Comparison of ENCODE assay signal across 8 cellular contexts in the genomic region with DNA sequence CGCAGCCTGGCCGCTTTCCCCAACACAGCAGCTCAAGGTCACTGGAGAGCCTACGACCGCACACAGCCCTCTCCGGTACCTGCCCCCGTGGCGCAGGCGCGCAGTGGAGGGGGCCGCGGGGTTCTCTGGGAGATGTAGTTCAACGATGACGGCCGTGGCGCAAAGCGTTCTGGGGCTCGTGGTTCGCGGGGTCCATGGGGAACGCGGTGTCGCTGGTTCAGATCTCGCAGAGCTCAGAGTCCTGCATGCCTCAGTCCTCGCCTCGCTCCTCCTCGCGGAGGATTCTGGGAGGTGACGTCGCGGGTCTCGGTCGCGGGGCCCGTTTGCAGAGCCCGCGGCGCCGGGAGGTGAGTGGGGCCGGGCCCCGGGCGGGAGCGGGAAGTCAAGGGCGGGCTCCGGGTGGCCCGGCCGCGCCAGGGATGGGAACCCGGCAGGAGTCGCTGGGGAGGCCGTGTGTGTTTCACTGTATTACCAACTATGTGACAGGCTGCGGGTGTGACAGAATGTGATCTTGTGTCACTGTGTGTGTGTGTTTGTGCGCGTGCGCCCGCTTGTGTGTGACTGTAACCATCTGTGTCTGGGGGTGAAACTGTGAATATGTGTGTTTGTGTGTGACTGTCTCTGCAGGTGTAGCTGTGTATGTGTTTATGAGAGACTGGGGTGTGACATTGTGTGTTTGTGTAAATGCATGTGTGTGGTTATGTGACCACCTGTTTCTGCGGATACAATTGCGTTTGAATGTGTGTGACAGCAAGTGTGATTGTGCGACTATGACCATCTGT. TPM values are rescaled to one million over a fixed set of nuclear protein-coding genes. Genes with fewer than 3 reads are reported as not detected.
A peak's percentile ranks its signal among the peaks of the same experiment; 100 is the strongest.
DNase-seq lines count a peak whose midpoint lies in the region; TF ChIP-seq lines count a peak whose summit lies in the region.

Gene ZNF527, plus strand, starts transcription at position 220 of the 782 bp plus-strand sequence. CDS start 3,100 bp downstream, outside the sequence.

- peaks cover 6% of the 10 kb centered on the region for H3K9me3 Mint-ChIP-seq in activated naive CD4-positive, alpha-beta T cell treated with anti-CD3 and anti-CD28 coated beads, Interleukin-2, amount 50 U/mL, for 24 hours

- H3K4me3 ChIP-seq in HFF-Myc (replicated peaks; ENCODE audit: low read depth, low read length), result peak within 1 kb of the TSS; percentile 71

- DNase-seq in GM04504 (ENCODE audit: low read depth) (peak; percentile 93), HFF-Myc (ENCODE audit: extremely low read depth, low read depth) (peak; percentile 89), NAMALWA (ENCODE audit: low spot score) (peak; percentile 98), SK-N-DZ (ENCODE audit: low spot score) (peak; percentile 97), globus pallidus (ENCODE audit: low spot score) (peak; percentile 98), non-pigmented ciliary epithelial cell (ENCODE audit: low read depth) (peak; percentile 85), superior temporal gyrus (ENCODE audit: extremely low spot score) (peak; percentile 98)

- peak within 1 kb of the TSS; percentile 30 for H3K27ac Mint-ChIP-seq in activated naive CD4-positive, alpha-beta T cell treated with anti-CD3 and anti-CD28 coated beads, Interleukin-2, amount 50 U/mL, for 24 hours

- TF ChIP-seq CTCF in HFF-Myc (IDR thresholded peaks at IDR 0.05; ENCODE audit: low read depth, low read length, missing control alignments), result no peak

- peaks cover 26% of the 10 kb centered on the region for H3K4me1 Mint-ChIP-seq in activated naive CD4-positive, alpha-beta T cell treated with anti-CD3 and anti-CD28 coated beads, Interleukin-2, amount 50 U/mL, for 24 hours

- H3K36me3 Mint-ChIP-seq in activated naive CD4-positive, alpha-beta T cell treated with anti-CD3 and anti-CD28 coated beads, Interleukin-2, amount 50 U/mL, for 24 hours, result peaks cover 8% of the 10 kb centered on the region

- H3K27me3 Mint-ChIP-seq in activated naive CD4-positive, alpha-beta T cell treated with anti-CD3 and anti-CD28 coated beads, Interleukin-2, amount 50 U/mL, for 24 hours, result no peaks in the 10 kb centered on the region

- H3K4me3 Mint-ChIP-seq in activated naive CD4-positive, alpha-beta T cell treated with anti-CD3 and anti-CD28 coated beads, Interleukin-2, amount 50 U/mL, for 24 hours, result peak within 1 kb of the TSS; percentile 99

RNA-seq across cellular contexts. Expression of gene ZNF527, which starts in this region (rescaled TPM):
- 5.9 and 8.9 TPM in 2 replicates for polyA plus RNA-seq in SK-N-DZ (2014; cell fraction: cytosol; rRNA removed)
- polyA plus RNA-seq in SK-N-DZ (2014; cell fraction: nucleus; rRNA removed), result 6.0 and 11.5 TPM in 2 replicates

Comparison
In these comparisons a context has a peak if more than half of its experiments do, and no peak if none do; other contexts are left out.
1. Peak in every context shown above with its lines: DNase-seq and H3K4me3 ChIP-seq.